9 cellular contexts compared by ENCODE assay signal in the genomic region with DNA sequence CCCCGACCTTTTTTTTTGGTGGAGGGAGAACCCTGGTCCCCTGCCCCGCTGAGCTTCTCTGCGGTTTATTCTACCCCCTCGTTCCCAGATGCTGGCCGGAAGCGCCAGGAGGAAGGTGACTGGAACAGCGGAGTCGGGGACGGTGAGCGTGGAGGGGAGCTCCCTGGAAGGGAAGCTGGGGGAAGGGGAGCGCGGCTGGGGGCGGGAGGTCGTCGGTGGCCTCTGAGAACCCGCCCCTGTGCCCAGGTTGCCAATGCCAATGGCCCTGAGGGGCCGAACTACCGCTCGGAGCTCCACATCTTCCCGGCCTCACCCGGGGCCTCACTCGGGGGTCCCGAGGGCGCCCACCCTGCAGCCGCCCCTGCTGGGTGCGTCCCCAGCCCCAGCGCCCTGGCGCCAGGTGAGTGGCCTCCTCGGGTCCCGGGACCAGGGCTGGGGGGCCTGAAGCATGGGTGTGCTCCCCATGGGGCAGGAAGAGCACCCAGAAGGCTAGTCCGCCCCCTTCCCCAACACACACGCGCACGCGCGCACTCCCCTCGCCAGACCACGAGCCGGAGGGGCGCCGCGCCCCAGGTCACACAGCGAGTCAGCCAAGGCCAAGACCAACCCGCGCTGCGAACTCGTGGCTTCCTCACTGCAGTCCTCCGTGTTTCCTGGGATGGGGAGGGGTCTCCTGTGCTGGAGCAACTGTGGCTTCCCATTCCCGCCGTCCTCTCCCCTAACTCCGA. TPM values are rescaled to one million over a fixed set of nuclear protein-coding genes. Genes with fewer than 3 reads are reported as not detected.
DNase-seq lines count a peak whose midpoint lies in the region; ATAC-seq and TF ChIP-seq lines count a peak whose summit lies in the region.
"Had no signal": no experiment of that assay in that cellular context is flagged by ENCODE, and none has a peak within 500 bp of the region (broad histone marks: within the 10 kb centered on the region; RNA-seq: fewer than 3 reads in every experiment).

No MANE protein-coding gene starts in this region.

- CTCF ChIA-PET in CD8-positive, alpha-beta T cell (lab: Charles Lee) = interaction anchor here (1.8 kb wide), 1 partner anchor 29 kb away, joined by 4 read pairs; the partner anchor contains the start of gene RBM22

- no peak overlapping the region for H3K27ac ChIP-seq in CD8-positive, alpha-beta T cell (ENCODE audit: low read depth, low read length)
- H3K27ac ChIP-seq in esophagus (ENCODE audit: low read depth in 2 of 2, low read length in 1 of 2) (no peak overlapping the region), neural progenitor cell (no peak overlapping the region)
- H3K27ac ChIP-seq: epithelial cell of prostate had no signal

- H3F3A ChIP-seq in neural progenitor cell (ENCODE audit: low read depth) = peaks cover 16% of the 10 kb centered on the region

- H3K36me3 ChIP-seq in CD8-positive, alpha-beta T cell (ENCODE audit: insufficient read depth, low read length) = no peaks in the 10 kb centered on the region
- H3K36me3 ChIP-seq in esophagus (ENCODE audit: control insufficient read depth in 2 of 2, insufficient read depth in 2 of 2, low read length in 1 of 2) (no peaks in the 10 kb centered on the region), neural progenitor cell (no peaks in the 10 kb centered on the region)

- peak overlapping the region; percentile 98 for H3K4me2 ChIP-seq in neural progenitor cell

- H3K9ac ChIP-seq in neural progenitor cell = no peak overlapping the region

- H2AFZ ChIP-seq in neural progenitor cell (replicated peaks) = peak overlapping the region; percentile 47

- no peaks in the 10 kb centered on the region for H3K9me3 ChIP-seq in CD8-positive, alpha-beta T cell (ENCODE audit: low read length)
- no peaks in the 10 kb centered on the region for H3K9me3 ChIP-seq in esophagus (ENCODE audit: control insufficient read depth in 2 of 2, insufficient read depth in 1 of 2, low read depth in 1 of 2, low read length in 1 of 2)
- H3K9me3 ChIP-seq in neural progenitor cell (ENCODE audit: low read depth) = no peaks in the 10 kb centered on the region

- no peak overlapping the region for H3K27ac Mint-ChIP-seq in CD8-positive, alpha-beta T cell
- H3K27ac Mint-ChIP-seq in neural progenitor cell = no peak overlapping the region

- peaks cover 11% of the 10 kb centered on the region for H3K4me1 Mint-ChIP-seq in CD8-positive, alpha-beta T cell (ENCODE audit: low read depth)
- peaks cover 13% of the 10 kb centered on the region for H3K4me1 Mint-ChIP-seq in neural progenitor cell

- H3K9me3 Mint-ChIP-seq in CD8-positive, alpha-beta T cell = no peaks in the 10 kb centered on the region
- H3K9me3 Mint-ChIP-seq in neural progenitor cell = peaks cover 2% of the 10 kb centered on the region

- DNase-seq in CD8-positive, alpha-beta T cell = peak in 1 of 7 experiments; percentile 53
- DNase-seq in Kasumi-1 (lab: John Stamatoyannopoulos, UW) (peak; percentile 24 to 49), neural progenitor cell (ENCODE audit: low spot score) (peak; percentile 32), GF-D8 (lab: John Stamatoyannopoulos, UW) (no peak), mesenteric fat pad (ENCODE audit: low spot score) (no peak)
- DNase-seq in NK-92 treated with Interleukin-12 subunit alpha and Interleukin-12 subunit beta, amount 100 ng/mL, for 24 hours (lab: John Stamatoyannopoulos, UW) = no peak

- intact Hi-C loops in CD8-positive, alpha-beta T cell (cut with DNase I, micrococcal nuclease) = no loop called here

- H3K79me2 ChIP-seq in neural progenitor cell (ENCODE audit: low read depth) = no peaks in the 10 kb centered on the region

- WGBS in esophagus, 2 donors = 6 to 11% methylated on average over 42 to 51 of the region's 51 CpGs

- no peak for TF ChIP-seq CTCF in CD8-positive, alpha-beta T cell (IDR thresholded peaks at IDR 0.05)
- no peak for TF ChIP-seq CTCF in neural progenitor cell (IDR thresholded peaks at IDR 0.05)

- ATAC-seq in CD8-positive, alpha-beta T cell = peak; percentile 33
- no peak for ATAC-seq in HG02981 (IDR thresholded peaks at IDR 0.05; ENCODE audit: unreplicated experiment)

- H4K20me1 ChIP-seq in neural progenitor cell (ENCODE audit: low read depth) = no peaks in the 10 kb centered on the region

- H3K27me3 ChIP-seq in CD8-positive, alpha-beta T cell (ENCODE audit: insufficient read depth, low read length) = peaks cover 6% of the 10 kb centered on the region
- H3K27me3 ChIP-seq in esophagus (ENCODE audit: control insufficient read depth in 1 of 2, insufficient read depth in 2 of 2, low read length in 2 of 2) = no peaks in the 10 kb centered on the region
- H3K27me3 ChIP-seq in neural progenitor cell = peaks cover 33% of the 10 kb centered on the region

- H3K4me3 ChIP-seq in CD8-positive, alpha-beta T cell (ENCODE audit: low read depth, low read length) = peak overlapping the region; percentile 69
- H3K4me3 ChIP-seq in esophagus (ENCODE audit: low read depth in 1 of 2, low read length in 2 of 2) (peak overlapping the region; percentile 30 to 39), neural progenitor cell (peak overlapping the region; percentile 60)

- H3K27me3 Mint-ChIP-seq in CD8-positive, alpha-beta T cell (ENCODE audit: low read depth) = peaks cover 18% of the 10 kb centered on the region
- peaks cover 21% of the 10 kb centered on the region for H3K27me3 Mint-ChIP-seq in neural progenitor cell (ENCODE audit: insufficient read depth, low read depth)

- peak overlapping the region; percentile 83 for H3K4me3 Mint-ChIP-seq in CD8-positive, alpha-beta T cell
- peak overlapping the region; percentile 85 for H3K4me3 Mint-ChIP-seq in neural progenitor cell

- POLR2A ChIA-PET in CD8-positive, alpha-beta T cell (lab: Charles Lee) = no interaction called here

- H3K4me1 ChIP-seq in CD8-positive, alpha-beta T cell (ENCODE audit: insufficient read depth, low read length) = peaks cover 14% of the 10 kb centered on the region
- H3K4me1 ChIP-seq in esophagus (ENCODE audit: control insufficient read depth in 2 of 2, insufficient read depth in 2 of 2, low read length in 1 of 2) (peaks cover 0 to 10% of the 10 kb centered on the region in 2 donors), neural progenitor cell (peaks cover 5% of the 10 kb centered on the region)

- H3K36me3 Mint-ChIP-seq in CD8-positive, alpha-beta T cell = no peaks in the 10 kb centered on the region
- no peaks in the 10 kb centered on the region for H3K36me3 Mint-ChIP-seq in neural progenitor cell

RNA-seq across cellular contexts. Expression of gene MYOZ3, which starts 10.6 kb away (rescaled TPM):
- total RNA-seq in CD8-positive, alpha-beta T cell = not detected
- polyA plus RNA-seq in esophagus = under 1 TPM; 0.05 to 0.24 TPM
- 0.43 and 0.90 TPM in 2 replicates for total RNA-seq in neural progenitor cell (ENCODE audit: low replicate concordance)
- total RNA-seq in mesenteric fat pad = 0.42 TPM

RNA-seq across cellular contexts. Expression of gene RBM22, which starts 29.2 kb away (rescaled TPM):
- total RNA-seq in CD8-positive, alpha-beta T cell = 100 to 1,000 TPM; 119 to 125 TPM
- 10 to 100 TPM; 16.2 to 18.4 TPM for polyA plus RNA-seq in esophagus
- total RNA-seq in neural progenitor cell (ENCODE audit: low replicate concordance) = 46.1 and 52.4 TPM in 2 replicates
- 44.1 TPM for total RNA-seq in mesenteric fat pad

RNA-seq across cellular contexts. Expression of gene SYNPO, which starts 31.2 kb away (rescaled TPM):
- total RNA-seq in CD8-positive, alpha-beta T cell = under 1 TPM; 0.06 to 0.14 TPM
- 1 to 10 TPM; 4.3 to 5.0 TPM for polyA plus RNA-seq in esophagus
- total RNA-seq in neural progenitor cell (ENCODE audit: low replicate concordance) (0.41 and 1.3 TPM in 2 replicates), mesenteric fat pad (174 TPM)

Comparison
In these comparisons a context has a peak if more than half of its experiments do, and no peak if none do; other contexts are left out.
1. DNase-seq: peak in Kasumi-1 (2 of 2) and neural progenitor cell (single experiment); none in GF-D8 (single experiment), mesenteric fat pad (single experiment) and NK-92 treated with Interleukin-12 subunit alpha and Interleukin-12 subunit beta, amount 100 ng/mL, for 24 hours (single experiment).
2. RNA of gene SYNPO, which starts 31.2 kb away (total RNA-seq): 174 TPM in mesenteric fat pad (single experiment); 0.41 to 1.3 TPM in neural progenitor cell and 0.06 to 0.14 TPM in CD8-positive, alpha-beta T cell; every median in the first group is over 10 times any median in the second.
3. Peak in every context shown above with its lines, with median percentiles within 50 percentile points of each other: H3K4me3 ChIP-seq.